8 cellular contexts compared by ENCODE assay signal in genomic region chrX:374566-374965, GRCh38. TPM values are rescaled to one million over a fixed set of nuclear protein-coding genes. Genes with fewer than 3 reads are reported as not detected.
DNase-seq lines count a peak whose midpoint lies in the region; ATAC-seq and TF ChIP-seq lines count a peak whose summit lies in the region.

No MANE protein-coding gene starts in this region.

- H3K27me3 Mint-ChIP-seq in endodermal cell (ENCODE audit: insufficient read depth) (peaks cover 33% of the 10 kb centered on the region), nephron progenitor cell (ENCODE audit: low read depth, poor library complexity) (peaks cover 52% of the 10 kb centered on the region)

- no peak overlapping the region for H3K27ac ChIP-seq in BLaER1 treated with 17β-estradiol and CSF1 and Interleukin-3, amounts not matched to agents 10 nM and 100 nM
- H3K27ac ChIP-seq in KOPT-K1 (ENCODE audit: low read depth, low read length, poor library complexity, severe bottlenecking) (peak overlapping the region; percentile 96), endodermal cell (ENCODE audit: low read depth, low read length) (no peak overlapping the region), caudate nucleus (ENCODE audit: low read depth, low read length) (no peak overlapping the region)

- H3K4me1 ChIP-seq in BLaER1 treated with 17β-estradiol and CSF1 and Interleukin-3, amounts not matched to agents 10 nM and 100 nM: peaks cover 29 to 79% (median 73%) of the 10 kb centered on the region in 10 experiments
- peaks cover 2% of the 10 kb centered on the region for H3K4me1 ChIP-seq in endodermal cell (ENCODE audit: control insufficient read depth, insufficient read depth, low read length)

- H3K4me3 ChIP-seq in BLaER1 treated with 17β-estradiol and CSF1 and Interleukin-3, amounts not matched to agents 10 nM and 100 nM: peak overlapping the region in 9 of 10 experiments; percentile 49 to 71 (median 66); a peak in 16 of 20 replicates
- peak overlapping the region; percentile 75 for H3K4me3 ChIP-seq in endodermal cell (ENCODE audit: low read length)

- peak overlapping the region; percentile 63 for H3K4me3 Mint-ChIP-seq in endodermal cell
- peak overlapping the region; percentile 76 for H3K4me3 Mint-ChIP-seq in nephron progenitor cell

- H3K4me1 Mint-ChIP-seq in endodermal cell (peaks cover 21% of the 10 kb centered on the region), nephron progenitor cell (peaks cover 49% of the 10 kb centered on the region)

- intact Hi-C loops in head of caudate nucleus (cut with DNase I): no loop called here

- peak overlapping the region in 5 of 11 experiments; percentile 49 to 76 (median 74); a peak in 5 of 22 replicates for H3K9ac ChIP-seq in BLaER1 treated with 17β-estradiol and CSF1 and Interleukin-3, amounts not matched to agents 10 nM and 100 nM
- no peak overlapping the region for H3K9ac ChIP-seq in endodermal cell (ENCODE audit: extremely low read depth, low read length, poor library complexity, severe bottlenecking)

- TF ChIP-seq CTCF in endodermal cell (conservative IDR thresholded peaks at IDR 0.05) (no peak), nephron progenitor cell (IDR thresholded peaks at IDR 0.05) (no peak)

- ATAC-seq in GM21447 (IDR thresholded peaks at IDR 0.05; ENCODE audit: unreplicated experiment): no peak

- H3K27ac Mint-ChIP-seq in endodermal cell (no peak overlapping the region), nephron progenitor cell (no peak overlapping the region)

- H3K36me3 ChIP-seq in BLaER1 treated with 17β-estradiol and CSF1 and Interleukin-3, amounts not matched to agents 10 nM and 100 nM: no peaks in the 10 kb centered on the region
- peaks cover 6% of the 10 kb centered on the region; the same call in 1 of the 2 replicates for H3K36me3 ChIP-seq in KOPT-K1 (ENCODE audit: insufficient read depth, low read length)
- H3K36me3 ChIP-seq in endodermal cell (ENCODE audit: control insufficient read depth, insufficient read depth, low read length): no peaks in the 10 kb centered on the region

- no peaks in the 10 kb centered on the region for H3K36me3 Mint-ChIP-seq in endodermal cell (ENCODE audit: low read depth)
- H3K36me3 Mint-ChIP-seq in nephron progenitor cell (ENCODE audit: low read depth): peaks cover 8% of the 10 kb centered on the region

- H4K20me1 ChIP-seq in BLaER1 treated with 17β-estradiol and CSF1 and Interleukin-3, amounts not matched to agents 10 nM and 100 nM: peaks cover 35 to 88% (median 79%) of the 10 kb centered on the region in 11 experiments

- 36 to 39% methylated on average over 22 to 24 of the region's 24 CpGs for WGBS in endodermal cell (ENCODE audit: insufficient coverage in 1 of 2, insufficient read length in 1 of 2), 2 experiments

- H3K9me3 ChIP-seq in BLaER1 treated with 17β-estradiol and CSF1 and Interleukin-3, amounts not matched to agents 10 nM and 100 nM (replicated peaks in 1 of 11): no peaks in the 10 kb centered on the region
- H3K9me3 ChIP-seq in KOPT-K1 (ENCODE audit: insufficient read depth, low read length, poor library complexity, severe bottlenecking) (no peaks in the 10 kb centered on the region), endodermal cell (ENCODE audit: control insufficient read depth, low read length) (no peaks in the 10 kb centered on the region)

- no peak for DNase-seq in endodermal cell
- DNase-seq in nephron progenitor cell: peak; percentile 38
- no peak for DNase-seq in caudate nucleus (lab: John Stamatoyannopoulos, UW)
- no peak for DNase-seq in head of caudate nucleus
- DNase-seq in NCI-H2029 treated with DMSO at 0.1 percent for 48 hours (lab: John Stamatoyannopoulos, UW): no peak

- peak overlapping the region; percentile 89 to 97 (median 95) for H3K4me2 ChIP-seq in BLaER1 treated with 17β-estradiol and CSF1 and Interleukin-3, amounts not matched to agents 10 nM and 100 nM

- peaks cover 53 to 63% (median 59%) of the 10 kb centered on the region in 11 experiments for H3K27me3 ChIP-seq in BLaER1 treated with 17β-estradiol and CSF1 and Interleukin-3, amounts not matched to agents 10 nM and 100 nM
- peaks cover 23% of the 10 kb centered on the region for H3K27me3 ChIP-seq in endodermal cell (ENCODE audit: control insufficient read depth, insufficient read depth, low read length, poor library complexity, severe bottlenecking)

- no peaks in the 10 kb centered on the region for H3K9me3 Mint-ChIP-seq in endodermal cell
- H3K9me3 Mint-ChIP-seq in nephron progenitor cell: no peaks in the 10 kb centered on the region

RNA-seq across cellular contexts. Expression of gene PPP2R3B, which starts 12.1 kb away (rescaled TPM):
- 10 to 100 TPM; 72.5 to 98.7 TPM for total RNA-seq in endodermal cell
- 66.6 TPM for polyA plus RNA-seq in endodermal cell (2013, experiment 1 of 2)
- 66.5 TPM for polyA plus RNA-seq in endodermal cell (2013, experiment 2 of 2)

RNA-seq across cellular contexts. Expression of gene GTPBP6, which starts 56.0 kb away (rescaled TPM):
- 10 to 100 TPM; 58.8 to 61.0 TPM for total RNA-seq in endodermal cell
- 48.2 TPM for polyA plus RNA-seq in endodermal cell (2013, experiment 1 of 2)
- polyA plus RNA-seq in endodermal cell (2013, experiment 2 of 2): 45.2 TPM
